20 cellular contexts compared by ENCODE assay signal in the genomic region with DNA sequence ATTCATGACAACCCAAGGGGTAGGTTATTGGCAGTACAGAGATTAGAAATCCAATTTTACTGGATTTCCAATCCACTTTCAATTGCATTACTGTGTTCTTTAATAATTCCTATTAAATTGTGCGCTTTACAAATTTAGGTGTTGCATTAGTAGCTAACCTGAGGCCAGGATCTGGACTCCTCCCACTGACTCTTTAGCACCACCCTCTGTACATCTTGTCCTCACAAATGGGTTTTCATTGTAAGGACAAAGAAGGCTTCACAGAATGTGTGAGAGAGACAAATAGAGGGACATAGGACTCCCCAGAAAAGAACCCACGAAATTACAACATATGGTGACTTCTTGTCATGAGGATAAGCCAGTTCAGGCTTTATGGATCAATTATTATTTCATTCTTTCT.
"Had no signal": no experiment of that assay in that cellular context is flagged by ENCODE, and none has a peak within 500 bp of the region (broad histone marks: within the 10 kb centered on the region; RNA-seq: fewer than 3 reads in every experiment).

No MANE protein-coding gene starts in this region.

- ATAC-seq: gastrocnemius medialis; heart right ventricle; left lobe of liver; mucosa of descending colon; naive thymus-derived CD8-positive, alpha-beta T cell; stimulated activated naive B cell treated with anti-CD40 and anti-IgM and Interleukin-4, amounts not matched to agents 10 μg/mL and 1 μg/mL and 100 μg/mL, for 72 hours; stimulated activated naive CD8-positive, alpha-beta T cell treated with anti-CD3 and anti-CD28 coated beads, Interleukin-15, amount 100 ng/mL, for 72 hours; upper lobe of right lung had no signal

- H3K4me3 ChIP-seq: gastrocnemius medialis, heart right ventricle, mucosa of descending colon, ovary, right atrium auricular region, sigmoid colon, skin epidermis, testis, tibial nerve, upper lobe of right lung, vagina had no signal

- H3K4me1 Mint-ChIP-seq: stimulated activated naive B cell treated with anti-CD40 and anti-IgM and Interleukin-4, amounts not matched to agents 10 μg/mL and 1 μg/mL and 100 μg/mL, for 72 hours; stimulated activated naive CD8-positive, alpha-beta T cell treated with anti-CD3 and anti-CD28 coated beads, Interleukin-15, amount 100 ng/mL, for 72 hours had no signal

- H3K27ac Mint-ChIP-seq: naive thymus-derived CD8-positive, alpha-beta T cell; stimulated activated naive B cell treated with anti-CD40 and anti-IgM and Interleukin-4, amounts not matched to agents 10 μg/mL and 1 μg/mL and 100 μg/mL, for 72 hours; stimulated activated naive CD8-positive, alpha-beta T cell treated with anti-CD3 and anti-CD28 coated beads, Interleukin-15, amount 100 ng/mL, for 72 hours had no signal

- H3K27ac ChIP-seq: gastrocnemius medialis, heart right ventricle, ovary, right atrium auricular region, sigmoid colon, skin epidermis, testis, tibial nerve, upper lobe of right lung, vagina had no signal

- H3K4me3 Mint-ChIP-seq: naive thymus-derived CD8-positive, alpha-beta T cell; stimulated activated naive B cell treated with anti-CD40 and anti-IgM and Interleukin-4, amounts not matched to agents 10 μg/mL and 1 μg/mL and 100 μg/mL, for 72 hours; stimulated activated naive CD8-positive, alpha-beta T cell treated with anti-CD3 and anti-CD28 coated beads, Interleukin-15, amount 100 ng/mL, for 72 hours had no signal

- H3K27me3 Mint-ChIP-seq: naive thymus-derived CD8-positive, alpha-beta T cell; stimulated activated naive B cell treated with anti-CD40 and anti-IgM and Interleukin-4, amounts not matched to agents 10 μg/mL and 1 μg/mL and 100 μg/mL, for 72 hours; stimulated activated naive CD8-positive, alpha-beta T cell treated with anti-CD3 and anti-CD28 coated beads, Interleukin-15, amount 100 ng/mL, for 72 hours had no signal

- H3K9me3 ChIP-seq: gastrocnemius medialis, mucosa of descending colon, ovary, right atrium auricular region, sigmoid colon, testis, tibial nerve, upper lobe of right lung, vagina had no signal

- H3K27me3 ChIP-seq: gastrocnemius medialis, heart right ventricle, ovary, right atrium auricular region, sigmoid colon, testis, tibial nerve, upper lobe of right lung, vagina had no signal

- H3K36me3 ChIP-seq: gastrocnemius medialis, heart right ventricle, ovary, right atrium auricular region, sigmoid colon, tibial nerve, upper lobe of right lung, vagina had no signal

- DNase-seq: effector CD4-positive, alpha-beta T cell; gastrocnemius medialis; heart right ventricle; hypothalamus; islet precursor cell; mucosa of descending colon; naive thymus-derived CD8-positive, alpha-beta T cell; ovary; sigmoid colon; stimulated activated CD4-positive, alpha-beta T cell treated with anti-CD3 and anti-CD28 coated beads, Interleukin-2, amount 100 ng/mL, for 24 hours; stimulated activated CD4-positive, alpha-beta T cell treated with anti-CD3 and anti-CD28 coated beads, Interleukin-4, amount 100 ng/mL, for 4 hours; stimulated activated naive B cell treated with anti-CD40 and anti-IgM and Interleukin-4, amounts not matched to agents 10 μg/mL and 1 μg/mL and 100 μg/mL, for 72 hours; stimulated activated naive CD8-positive, alpha-beta T cell treated with anti-CD3 and anti-CD28 coated beads, Interleukin-15, amount 100 ng/mL, for 72 hours; testis; upper lobe of right lung had no signal

- H3K4me1 ChIP-seq: gastrocnemius medialis, heart right ventricle, right atrium auricular region, sigmoid colon, testis, tibial nerve, upper lobe of right lung, vagina had no signal

- H3K36me3 Mint-ChIP-seq: naive thymus-derived CD8-positive, alpha-beta T cell; stimulated activated naive B cell treated with anti-CD40 and anti-IgM and Interleukin-4, amounts not matched to agents 10 μg/mL and 1 μg/mL and 100 μg/mL, for 72 hours had no signal
